In genomic region chr20:3158968-3159431, GRCh38 we compare ENCODE assay signal across 6 cellular contexts. TPM values are rescaled to one million over a fixed set of nuclear protein-coding genes. Genes with fewer than 3 reads are reported as not detected.
DNase-seq lines count a peak whose midpoint lies in the region; ATAC-seq lines count a peak whose summit lies in the region.

No MANE protein-coding gene starts in this region.

- no peak for ATAC-seq in GM21576 (IDR thresholded peaks at IDR 0.05; ENCODE audit: unreplicated experiment)

- no peaks in the 10 kb centered on the region for H3K9me3 ChIP-seq in ectodermal cell (ENCODE audit: control insufficient read depth, low read length)

- H3K27ac ChIP-seq in ectodermal cell (ENCODE audit: insufficient read depth, low read depth, low read length, poor library complexity, severe bottlenecking) (peak overlapping the region; percentile 56), rectal smooth muscle tissue (ENCODE audit: low read depth, low read length) (peak overlapping the region; percentile 87)

- DNase-seq in activated effector memory CD4-positive, alpha-beta T cell treated with anti-CD3 and anti-CD28 coated beads, Interleukin-2, amount 50 U/mL, for 16 hours, result peak; percentile 61
- no peak for DNase-seq in activated effector memory CD4-positive, alpha-beta T cell treated with Interleukin-2 at 50 U/mL for 16 hours
- DNase-seq in NCI-H2196 treated with DMSO at 0.1 percent for 48 hours (lab: John Stamatoyannopoulos, UW; ENCODE audit: unreplicated experiment), result no peak

- H3K27me3 ChIP-seq in ectodermal cell (ENCODE audit: control insufficient read depth, insufficient read depth, low read length, poor library complexity, severe bottlenecking) (no peaks in the 10 kb centered on the region), rectal smooth muscle tissue (ENCODE audit: control insufficient read depth, insufficient read depth, low read length) (no peaks in the 10 kb centered on the region)

- H3K36me3 ChIP-seq in ectodermal cell (ENCODE audit: control insufficient read depth, insufficient read depth, low read length), result no peaks in the 10 kb centered on the region
- H3K36me3 ChIP-seq in rectal smooth muscle tissue (ENCODE audit: control insufficient read depth, insufficient read depth, low read length), result no peaks in the 10 kb centered on the region

- H3K9ac ChIP-seq in rectal smooth muscle tissue (ENCODE audit: low read length), result peak overlapping the region; percentile 97

- WGBS in ectodermal cell, 2 experiments, result 8 to 13% methylated on average over 10 of the region's 10 CpGs

- peaks cover 10% of the 10 kb centered on the region for H3K4me1 ChIP-seq in ectodermal cell (ENCODE audit: control insufficient read depth, insufficient read depth, low read length)
- H3K4me1 ChIP-seq in rectal smooth muscle tissue (ENCODE audit: control insufficient read depth, insufficient read depth, low read length), result peaks cover 14% of the 10 kb centered on the region

- H3K4me3 ChIP-seq in ectodermal cell (ENCODE audit: insufficient read depth, low read depth, low read length) (peak overlapping the region; percentile 75), rectal smooth muscle tissue (ENCODE audit: low read length) (peak overlapping the region; percentile 91)

RNA-seq across cellular contexts. Expression of gene FASTKD5, which starts 0.7 kb away (rescaled TPM):
- polyA plus RNA-seq in ectodermal cell (2013, experiment 1 of 4), result 15.1 TPM
- 19.2 TPM for polyA plus RNA-seq in ectodermal cell (2013, experiment 2 of 4)
- 13.2 TPM for polyA plus RNA-seq in ectodermal cell (2013, experiment 3 of 4)
- 15.0 TPM for polyA plus RNA-seq in ectodermal cell (2013, experiment 4 of 4)

RNA-seq across cellular contexts. Expression of gene UBOX5, which starts 0.7 kb away (rescaled TPM):
- 7.7 TPM for polyA plus RNA-seq in ectodermal cell (2013, experiment 1 of 4)
- 7.5 TPM for polyA plus RNA-seq in ectodermal cell (2013, experiment 2 of 4)
- polyA plus RNA-seq in ectodermal cell (2013, experiment 3 of 4), result 6.4 TPM
- polyA plus RNA-seq in ectodermal cell (2013, experiment 4 of 4), result 6.5 TPM

RNA-seq across cellular contexts. Expression of gene LZTS3, which starts 14.3 kb away (rescaled TPM):
- 7.6 TPM for polyA plus RNA-seq in ectodermal cell (2013, experiment 1 of 4)
- polyA plus RNA-seq in ectodermal cell (2013, experiment 2 of 4), result 6.6 TPM
- 5.8 TPM for polyA plus RNA-seq in ectodermal cell (2013, experiment 3 of 4)
- polyA plus RNA-seq in ectodermal cell (2013, experiment 4 of 4), result 6.4 TPM

RNA-seq across cellular contexts. Expression of gene DDRGK1, which starts 45.5 kb away (rescaled TPM):
- 40.0 TPM for polyA plus RNA-seq in ectodermal cell (2013, experiment 1 of 4)
- polyA plus RNA-seq in ectodermal cell (2013, experiment 2 of 4), result 38.1 TPM
- 33.0 TPM for polyA plus RNA-seq in ectodermal cell (2013, experiment 3 of 4)
- 40.0 TPM for polyA plus RNA-seq in ectodermal cell (2013, experiment 4 of 4)

RNA-seq across cellular contexts. Expression of gene ITPA, which starts 50.3 kb away (rescaled TPM):
- 48.1 TPM for polyA plus RNA-seq in ectodermal cell (2013, experiment 1 of 4)
- polyA plus RNA-seq in ectodermal cell (2013, experiment 2 of 4), result 52.1 TPM
- polyA plus RNA-seq in ectodermal cell (2013, experiment 3 of 4), result 33.4 TPM
- polyA plus RNA-seq in ectodermal cell (2013, experiment 4 of 4), result 38.4 TPM
